Comparison of ENCODE assay signal across 8 cellular contexts in the genomic region with DNA sequence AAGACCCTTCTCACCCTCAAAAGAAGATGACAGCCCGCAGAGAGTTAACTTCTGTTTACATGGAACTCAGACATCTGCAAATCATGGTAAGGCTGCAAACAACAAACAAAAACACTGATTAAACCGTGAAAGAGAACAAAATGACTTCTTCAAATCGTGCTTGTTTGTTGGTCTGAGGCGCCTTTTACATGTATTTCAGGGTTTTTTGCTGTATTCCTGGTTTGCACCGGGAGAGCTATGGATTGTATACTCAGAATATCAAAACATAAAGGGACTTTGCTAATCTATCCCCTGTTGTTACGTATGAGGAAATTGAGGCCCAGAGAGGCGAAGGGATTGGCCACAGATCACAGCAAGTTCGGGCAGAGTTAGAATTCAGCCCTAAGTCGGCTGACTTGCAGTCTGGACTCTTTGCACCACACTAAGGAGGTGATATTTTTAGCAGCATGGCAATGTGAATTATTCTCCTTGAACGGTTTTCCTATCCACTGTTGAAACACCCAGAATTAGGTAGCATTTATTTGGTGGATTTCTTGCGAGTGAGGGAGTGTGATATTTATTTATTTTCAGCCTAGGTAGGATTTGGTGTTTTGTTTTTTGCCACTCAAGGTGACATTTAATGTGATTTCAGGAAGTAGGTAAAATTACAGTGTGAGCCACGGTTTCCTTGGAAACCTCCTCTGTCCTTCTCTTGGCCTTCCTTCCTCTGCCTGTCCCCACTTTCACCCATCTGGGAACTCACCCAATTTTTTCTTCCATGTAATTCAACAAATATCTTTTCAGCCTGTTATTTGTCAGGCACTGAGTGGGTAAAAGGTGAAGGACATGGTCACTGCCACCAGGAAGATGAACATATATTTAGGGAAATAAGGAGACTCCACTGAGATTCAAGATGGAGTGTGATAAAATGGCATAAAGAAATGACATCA. TPM values are rescaled to one million over a fixed set of nuclear protein-coding genes. Genes with fewer than 3 reads are reported as not detected.
DNase-seq lines count a peak whose midpoint lies in the region; ATAC-seq and TF ChIP-seq lines count a peak whose summit lies in the region.

No MANE protein-coding gene starts in this region.

- peak overlapping the region; percentile 77 for H3K4me2 ChIP-seq in hepatocyte

- H3K9me3 ChIP-seq in hepatocyte (ENCODE audit: low read depth) = no peaks in the 10 kb centered on the region

- H3K4me3 ChIP-seq in hepatocyte (peak overlapping the region; percentile 44), skeletal muscle cell (ENCODE audit: low read depth, low read length) (peak overlapping the region; percentile 75)

- 14% methylated on average over 12 of the region's 12 CpGs for WGBS in hepatocyte (ENCODE audit: low lambda C conversion rate, missing lambda C conversion rate)

- H4K20me1 ChIP-seq in hepatocyte (ENCODE audit: insufficient read depth, poor library complexity, severe bottlenecking) = peaks cover 2% of the 10 kb centered on the region

- DNase-seq in NCI-H345 treated with DMSO at 0.1 percent for 48 hours (lab: John Stamatoyannopoulos, UW; ENCODE audit: unreplicated experiment) = peak; percentile 38
- DNase-seq in NCI-H345 (lab: John Stamatoyannopoulos, UW) = no peak
- peak; percentile 19 for DNase-seq in NCI-H460 (ENCODE audit: extremely low read depth, low read depth)
- DNase-seq in hepatocyte (ENCODE audit: low spot score) = peak; percentile 14
- no peak for DNase-seq in skeletal muscle cell (ENCODE audit: low read depth)
- DNase-seq in stimulated activated naive CD4-positive, alpha-beta T cell treated with Interleukin-2 at 50 U/mL for 16 hours (lab: John Stamatoyannopoulos, UW) = no peak

- H3K27me3 ChIP-seq in hepatocyte = no peaks in the 10 kb centered on the region

- H3K4me1 ChIP-seq in hepatocyte (ENCODE audit: insufficient read depth) = peaks cover 14% of the 10 kb centered on the region

- H3K27ac ChIP-seq in angular gyrus (ENCODE audit: low read depth, low read length) (peak overlapping the region; percentile 94), hepatocyte (peak overlapping the region; percentile 43)

- H3K9me2 ChIP-seq in hepatocyte (replicated peaks; ENCODE audit: insufficient read depth) = no peaks in the 10 kb centered on the region

- ATAC-seq in HG02938 (IDR thresholded peaks at IDR 0.05; ENCODE audit: unreplicated experiment) = no peak

- H2AFZ ChIP-seq in hepatocyte = peak overlapping the region; percentile 86

- H3K36me3 ChIP-seq in hepatocyte (replicated peaks; ENCODE audit: insufficient read depth, low read depth) = no peaks in the 10 kb centered on the region

- no peak for TF ChIP-seq CTCF in hepatocyte (IDR thresholded peaks at IDR 0.05; ENCODE audit: poor library complexity)

- peaks cover 46% of the 10 kb centered on the region for H3K79me2 ChIP-seq in hepatocyte

RNA-seq across cellular contexts. Expression of a gene that starts 1.0 kb away (rescaled TPM):
- 32.6 and 33.0 TPM in 2 replicates for total RNA-seq in NCI-H460 (2014; rRNA removed; shearing (Covaris generic))
- polyA plus RNA-seq in NCI-H460 (2014; cell fraction: nucleus; rRNA removed) = 23.6 and 29.8 TPM in 2 replicates
- 19.3 and 22.7 TPM in 2 replicates for total RNA-seq in hepatocyte
- 23.3 and 26.3 TPM in 2 replicates for polyA plus RNA-seq in hepatocyte

RNA-seq across cellular contexts. Expression of a gene that starts 4.2 kb away (rescaled TPM):
- 29.0 and 32.8 TPM in 2 replicates for total RNA-seq in NCI-H460 (2014; rRNA removed; shearing (Covaris generic))
- polyA plus RNA-seq in NCI-H460 (2014; cell fraction: nucleus; rRNA removed) = 53.5 and 81.8 TPM in 2 replicates
- total RNA-seq in hepatocyte = 15.9 and 16.3 TPM in 2 replicates
- polyA plus RNA-seq in hepatocyte = 30.8 and 40.3 TPM in 2 replicates

Comparison
In these comparisons a context has a peak if more than half of its experiments do, and no peak if none do; other contexts are left out.
1. DNase-seq: peak in NCI-H345 treated with DMSO at 0.1 percent for 48 hours (single experiment), NCI-H460 (single experiment) and hepatocyte (single experiment); none in NCI-H345 (single experiment), skeletal muscle cell (single experiment) and stimulated activated naive CD4-positive, alpha-beta T cell treated with Interleukin-2 at 50 U/mL for 16 hours (single experiment).